Comparison of ENCODE assay signal across 1 cellular context in the genomic region with DNA sequence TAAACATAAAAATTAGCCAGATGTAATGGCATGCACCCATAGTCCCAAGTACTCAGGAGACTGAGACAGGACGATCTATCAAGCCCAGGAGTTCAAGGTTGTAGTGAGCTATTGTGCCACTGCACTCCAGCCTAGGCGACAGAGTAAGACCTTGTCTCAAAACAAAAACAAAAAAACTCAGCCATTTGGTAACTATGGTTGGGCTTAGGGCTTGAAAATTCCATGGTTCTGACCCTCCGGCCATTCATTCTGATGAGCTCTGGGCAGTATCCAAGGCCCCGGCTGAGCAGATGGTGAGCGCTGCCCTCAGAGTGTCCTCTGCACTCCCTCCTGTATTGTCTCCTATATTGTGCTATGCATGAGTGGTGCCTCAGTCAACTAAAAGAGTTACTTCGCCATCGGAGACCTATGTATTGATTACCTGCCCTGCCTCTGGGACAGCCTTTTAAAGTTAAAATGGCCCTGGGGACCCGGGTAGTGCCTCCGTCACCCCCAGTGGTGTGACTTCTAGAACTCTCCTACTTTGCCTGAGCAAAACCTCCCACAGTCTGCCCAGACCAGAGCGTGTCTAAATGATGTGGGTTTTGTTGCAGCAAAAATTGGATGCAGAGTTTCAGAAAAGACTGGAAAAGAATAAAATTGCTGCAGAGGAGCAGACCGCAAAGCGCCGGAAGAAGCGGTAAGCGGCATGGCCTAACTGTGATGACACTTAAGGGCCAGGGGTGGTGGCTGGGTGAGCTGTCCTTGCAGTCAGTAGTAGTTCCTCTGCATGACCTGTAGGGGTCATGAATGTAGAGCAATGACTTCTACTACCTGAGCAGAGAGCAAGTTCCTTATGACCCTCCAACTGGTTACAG.
A peak's percentile ranks its signal among the peaks of the same experiment; 100 is the strongest.
TF ChIP-seq lines count a peak whose summit lies in the region.

No MANE protein-coding gene starts in this region.

TF ChIP-seq in K562, 482 proteins besides CTCF, POLR2A, EP300 and RAD21 (continued from another document):
- TF ChIP-seq, protein P1, sequence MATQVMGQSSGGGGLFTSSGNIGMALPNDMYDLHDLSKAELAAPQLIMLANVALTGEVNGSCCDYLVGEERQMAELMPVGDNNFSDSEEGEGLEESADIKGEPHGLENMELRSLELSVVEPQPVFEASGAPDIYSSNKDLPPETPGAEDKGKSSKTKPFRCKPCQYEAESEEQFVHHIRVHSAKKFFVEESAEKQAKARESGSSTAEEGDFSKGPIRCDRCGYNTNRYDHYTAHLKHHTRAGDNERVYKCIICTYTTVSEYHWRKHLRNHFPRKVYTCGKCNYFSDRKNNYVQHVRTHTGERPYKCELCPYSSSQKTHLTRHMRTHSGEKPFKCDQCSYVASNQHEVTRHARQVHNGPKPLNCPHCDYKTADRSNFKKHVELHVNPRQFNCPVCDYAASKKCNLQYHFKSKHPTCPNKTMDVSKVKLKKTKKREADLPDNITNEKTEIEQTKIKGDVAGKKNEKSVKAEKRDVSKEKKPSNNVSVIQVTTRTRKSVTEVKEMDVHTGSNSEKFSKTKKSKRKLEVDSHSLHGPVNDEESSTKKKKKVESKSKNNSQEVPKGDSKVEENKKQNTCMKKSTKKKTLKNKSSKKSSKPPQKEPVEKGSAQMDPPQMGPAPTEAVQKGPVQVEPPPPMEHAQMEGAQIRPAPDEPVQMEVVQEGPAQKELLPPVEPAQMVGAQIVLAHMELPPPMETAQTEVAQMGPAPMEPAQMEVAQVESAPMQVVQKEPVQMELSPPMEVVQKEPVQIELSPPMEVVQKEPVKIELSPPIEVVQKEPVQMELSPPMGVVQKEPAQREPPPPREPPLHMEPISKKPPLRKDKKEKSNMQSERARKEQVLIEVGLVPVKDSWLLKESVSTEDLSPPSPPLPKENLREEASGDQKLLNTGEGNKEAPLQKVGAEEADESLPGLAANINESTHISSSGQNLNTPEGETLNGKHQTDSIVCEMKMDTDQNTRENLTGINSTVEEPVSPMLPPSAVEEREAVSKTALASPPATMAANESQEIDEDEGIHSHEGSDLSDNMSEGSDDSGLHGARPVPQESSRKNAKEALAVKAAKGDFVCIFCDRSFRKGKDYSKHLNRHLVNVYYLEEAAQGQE (CRISPR knock-in tag; IDR thresholded peaks at IDR 0.05; ENCODE audit: low read depth), result no peak
- TF ChIP-seq RBM34 (IDR thresholded peaks at IDR 0.05; ENCODE audit: borderline replicate concordance, insufficient read depth, low read length), result no peak
- no peak for TF ChIP-seq POLR2H (tag; IDR thresholded peaks at IDR 0.05; ENCODE audit: low read depth)
- TF ChIP-seq HMG20A (CRISPR knock-in tag; conservative IDR thresholded peaks at IDR 0.05), result no peak
- no peak for TF ChIP-seq EWSR1 (IDR thresholded peaks at IDR 0.05; ENCODE audit: borderline replicate concordance, low read depth, partially characterized antibody)
- TF ChIP-seq ZNF12 (CRISPR knock-in tag; IDR thresholded peaks at IDR 0.05), result no peak
- TF ChIP-seq, protein P2, sequence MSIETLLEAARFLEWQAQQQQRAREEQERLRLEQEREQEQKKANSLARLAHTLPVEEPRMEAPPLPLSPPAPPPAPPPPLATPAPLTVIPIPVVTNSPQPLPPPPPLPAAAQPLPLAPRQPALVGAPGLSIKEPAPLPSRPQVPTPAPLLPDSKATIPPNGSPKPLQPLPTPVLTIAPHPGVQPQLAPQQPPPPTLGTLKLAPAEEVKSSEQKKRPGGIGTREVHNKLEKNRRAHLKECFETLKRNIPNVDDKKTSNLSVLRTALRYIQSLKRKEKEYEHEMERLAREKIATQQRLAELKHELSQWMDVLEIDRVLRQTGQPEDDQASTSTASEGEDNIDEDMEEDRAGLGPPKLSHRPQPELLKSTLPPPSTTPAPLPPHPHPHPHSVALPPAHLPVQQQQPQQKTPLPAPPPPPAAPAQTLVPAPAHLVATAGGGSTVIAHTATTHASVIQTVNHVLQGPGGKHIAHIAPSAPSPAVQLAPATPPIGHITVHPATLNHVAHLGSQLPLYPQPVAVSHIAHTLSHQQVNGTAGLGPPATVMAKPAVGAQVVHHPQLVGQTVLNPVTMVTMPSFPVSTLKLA (conservative IDR thresholded peaks at IDR 0.05), result 0 out of 4 replicates have a peak, but pooled peaks of 1 of the 2 experiments have one; percentile 33
- TF ChIP-seq ZNF263 (CRISPR knock-in tag; IDR thresholded peaks at IDR 0.05; ENCODE audit: borderline replicate concordance), result no peak; the same call in 1 of the 2 replicates
- peak; percentile 35; the same call in 1 of the 2 replicates for TF ChIP-seq SPI1 (IDR thresholded peaks at IDR 0.05; ENCODE audit: borderline replicate concordance, low read depth, low read length)
- TF ChIP-seq, protein P3, sequence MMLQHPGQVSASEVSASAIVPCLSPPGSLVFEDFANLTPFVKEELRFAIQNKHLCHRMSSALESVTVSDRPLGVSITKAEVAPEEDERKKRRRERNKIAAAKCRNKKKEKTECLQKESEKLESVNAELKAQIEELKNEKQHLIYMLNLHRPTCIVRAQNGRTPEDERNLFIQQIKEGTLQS (IDR thresholded peaks at IDR 0.05), result 0 out of 2 replicates have a peak, but pooled peaks have one; percentile 8
- TF ChIP-seq, protein P3 (CRISPR knock-in tag; conservative IDR thresholded peaks at IDR 0.05), result no peak
- TF ChIP-seq ZNF224 (CRISPR knock-in tag; IDR thresholded peaks at IDR 0.05), result no peak
- TF ChIP-seq DIDO1 (tag; IDR thresholded peaks at IDR 0.05; ENCODE audit: low read depth), result no peak
- TF ChIP-seq ATF1 (CRISPR knock-in tag; IDR thresholded peaks at IDR 0.05), result no peak
- 0 out of 2 replicates have a peak, but pooled peaks have one; percentile 8 for TF ChIP-seq ATF1 (tag; IDR thresholded peaks at IDR 0.05)
- TF ChIP-seq FOXM1 (IDR thresholded peaks at IDR 0.05; ENCODE audit: low read depth), result no peak
- TF ChIP-seq FOXM1 (CRISPR knock-in tag; IDR thresholded peaks at IDR 0.05; ENCODE audit: low read depth), result no peak
- no peak for TF ChIP-seq XRCC4 (IDR thresholded peaks at IDR 0.05; ENCODE audit: extremely low read depth, insufficient read depth, insufficient read length)
- TF ChIP-seq EGR1 (conservative IDR thresholded peaks at IDR 0.05), result no peak
- TF ChIP-seq, protein P4, sequence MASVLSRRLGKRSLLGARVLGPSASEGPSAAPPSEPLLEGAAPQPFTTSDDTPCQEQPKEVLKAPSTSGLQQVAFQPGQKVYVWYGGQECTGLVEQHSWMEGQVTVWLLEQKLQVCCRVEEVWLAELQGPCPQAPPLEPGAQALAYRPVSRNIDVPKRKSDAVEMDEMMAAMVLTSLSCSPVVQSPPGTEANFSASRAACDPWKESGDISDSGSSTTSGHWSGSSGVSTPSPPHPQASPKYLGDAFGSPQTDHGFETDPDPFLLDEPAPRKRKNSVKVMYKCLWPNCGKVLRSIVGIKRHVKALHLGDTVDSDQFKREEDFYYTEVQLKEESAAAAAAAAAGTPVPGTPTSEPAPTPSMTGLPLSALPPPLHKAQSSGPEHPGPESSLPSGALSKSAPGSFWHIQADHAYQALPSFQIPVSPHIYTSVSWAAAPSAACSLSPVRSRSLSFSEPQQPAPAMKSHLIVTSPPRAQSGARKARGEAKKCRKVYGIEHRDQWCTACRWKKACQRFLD (CRISPR knock-in tag; IDR thresholded peaks at IDR 0.05), result no peak
- peak; percentile 31; the same call in 1 of the 2 replicates for TF ChIP-seq GABPB1 (CRISPR knock-in tag; IDR thresholded peaks at IDR 0.05)
- TF ChIP-seq RBM25 (IDR thresholded peaks at IDR 0.05; ENCODE audit: low read depth, low read length, severe bottlenecking), result no peak
- TF ChIP-seq HCFC1 (IDR thresholded peaks at IDR 0.05; ENCODE audit: low read depth, low read length), result peak; percentile 22; the same call in 1 of the 2 replicates
- TF ChIP-seq SIX5 (IDR thresholded peaks at IDR 0.05; ENCODE audit: borderline replicate concordance in 1 of 2, insufficient read depth in 1 of 2, low read depth in 1 of 2, low read length in 2 of 2), result no peak
- no peak for TF ChIP-seq STAT5A (IDR thresholded peaks at IDR 0.05; ENCODE audit: borderline replicate concordance, low read length)
- peak; percentile 54 for TF ChIP-seq CREM (IDR thresholded peaks at IDR 0.05; ENCODE audit: low read depth)
- no peak for TF ChIP-seq CSDE1 (IDR thresholded peaks at IDR 0.05)
- TF ChIP-seq, protein P5, sequence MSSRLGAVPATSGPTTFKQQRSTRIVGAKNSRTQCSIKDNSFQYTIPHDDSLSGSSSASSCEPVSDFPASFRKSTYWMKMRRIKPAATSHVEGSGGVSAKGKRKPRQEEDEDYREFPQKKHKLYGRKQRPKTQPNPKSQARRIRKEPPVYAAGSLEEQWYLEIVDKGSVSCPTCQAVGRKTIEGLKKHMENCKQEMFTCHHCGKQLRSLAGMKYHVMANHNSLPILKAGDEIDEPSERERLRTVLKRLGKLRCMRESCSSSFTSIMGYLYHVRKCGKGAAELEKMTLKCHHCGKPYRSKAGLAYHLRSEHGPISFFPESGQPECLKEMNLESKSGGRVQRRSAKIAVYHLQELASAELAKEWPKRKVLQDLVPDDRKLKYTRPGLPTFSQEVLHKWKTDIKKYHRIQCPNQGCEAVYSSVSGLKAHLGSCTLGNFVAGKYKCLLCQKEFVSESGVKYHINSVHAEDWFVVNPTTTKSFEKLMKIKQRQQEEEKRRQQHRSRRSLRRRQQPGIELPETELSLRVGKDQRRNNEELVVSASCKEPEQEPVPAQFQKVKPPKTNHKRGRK (tag; IDR thresholded peaks at IDR 0.05), result no peak
- TF ChIP-seq SMC3 (conservative IDR thresholded peaks at IDR 0.05; ENCODE audit: insufficient read depth, low read depth, low read length), result peak; percentile 66
- no peak for TF ChIP-seq MAFG (tag; conservative IDR thresholded peaks at IDR 0.05)
- TF ChIP-seq, protein P6, sequence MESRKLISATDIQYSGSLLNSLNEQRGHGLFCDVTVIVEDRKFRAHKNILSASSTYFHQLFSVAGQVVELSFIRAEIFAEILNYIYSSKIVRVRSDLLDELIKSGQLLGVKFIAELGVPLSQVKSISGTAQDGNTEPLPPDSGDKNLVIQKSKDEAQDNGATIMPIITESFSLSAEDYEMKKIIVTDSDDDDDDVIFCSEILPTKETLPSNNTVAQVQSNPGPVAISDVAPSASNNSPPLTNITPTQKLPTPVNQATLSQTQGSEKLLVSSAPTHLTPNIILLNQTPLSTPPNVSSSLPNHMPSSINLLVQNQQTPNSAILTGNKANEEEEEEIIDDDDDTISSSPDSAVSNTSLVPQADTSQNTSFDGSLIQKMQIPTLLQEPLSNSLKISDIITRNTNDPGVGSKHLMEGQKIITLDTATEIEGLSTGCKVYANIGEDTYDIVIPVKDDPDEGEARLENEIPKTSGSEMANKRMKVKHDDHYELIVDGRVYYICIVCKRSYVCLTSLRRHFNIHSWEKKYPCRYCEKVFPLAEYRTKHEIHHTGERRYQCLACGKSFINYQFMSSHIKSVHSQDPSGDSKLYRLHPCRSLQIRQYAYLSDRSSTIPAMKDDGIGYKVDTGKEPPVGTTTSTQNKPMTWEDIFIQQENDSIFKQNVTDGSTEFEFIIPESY (CRISPR knock-in tag; IDR thresholded peaks at IDR 0.05), result peak; percentile 97
- TF ChIP-seq, protein P7, sequence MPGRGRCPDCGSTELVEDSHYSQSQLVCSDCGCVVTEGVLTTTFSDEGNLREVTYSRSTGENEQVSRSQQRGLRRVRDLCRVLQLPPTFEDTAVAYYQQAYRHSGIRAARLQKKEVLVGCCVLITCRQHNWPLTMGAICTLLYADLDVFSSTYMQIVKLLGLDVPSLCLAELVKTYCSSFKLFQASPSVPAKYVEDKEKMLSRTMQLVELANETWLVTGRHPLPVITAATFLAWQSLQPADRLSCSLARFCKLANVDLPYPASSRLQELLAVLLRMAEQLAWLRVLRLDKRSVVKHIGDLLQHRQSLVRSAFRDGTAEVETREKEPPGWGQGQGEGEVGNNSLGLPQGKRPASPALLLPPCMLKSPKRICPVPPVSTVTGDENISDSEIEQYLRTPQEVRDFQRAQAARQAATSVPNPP (IDR thresholded peaks at IDR 0.05; ENCODE audit: borderline replicate concordance, insufficient read depth, insufficient read length), result no peak
